1 cellular context compared by ENCODE assay signal in the genomic region with DNA sequence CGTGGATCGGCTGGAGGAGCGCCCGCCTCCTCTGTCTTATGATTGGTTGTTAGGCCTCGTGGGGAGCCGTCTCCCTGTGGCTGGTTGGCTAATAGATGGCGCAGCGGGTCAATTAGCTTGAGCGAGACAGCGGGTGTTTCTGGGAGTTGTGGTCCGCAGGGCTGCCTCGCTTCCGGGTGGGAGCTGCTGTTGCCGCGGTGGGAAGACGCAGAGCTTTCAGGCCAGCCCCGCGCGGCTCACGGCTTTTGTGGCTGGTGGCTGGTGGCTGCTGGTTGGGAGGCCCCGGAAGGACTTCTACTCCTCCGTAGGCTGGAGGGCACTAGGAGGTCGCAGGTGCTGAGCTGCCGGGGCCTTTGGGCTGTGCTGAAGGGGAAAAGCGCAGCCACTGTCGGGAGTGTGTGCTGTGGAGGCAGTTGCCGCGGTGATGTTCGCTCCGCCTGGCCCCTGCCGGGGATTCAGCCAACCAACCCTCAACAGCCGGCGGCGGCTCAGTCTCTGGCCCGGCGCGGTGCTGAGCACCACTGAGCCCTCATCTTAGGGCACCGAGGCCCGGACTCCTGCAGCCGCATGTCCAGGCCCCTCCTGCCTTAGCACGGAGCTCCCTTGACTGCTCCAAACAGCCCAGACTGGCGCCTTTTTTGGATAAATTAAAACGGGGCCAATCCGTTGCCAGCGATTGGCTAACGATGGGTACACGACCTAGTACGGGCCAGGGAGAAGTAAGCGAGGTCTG.
A peak's percentile ranks its signal among the peaks of the same experiment; 100 is the strongest.
TF ChIP-seq lines count a peak whose summit lies in the region.

No MANE protein-coding gene starts in this region.

TF ChIP-seq in HepG2, 621 proteins besides CTCF, POLR2A, EP300 and RAD21 (continued from another document and continues in another):
- TF ChIP-seq PBX2 (CRISPR knock-in tag; IDR thresholded peaks at IDR 0.05) (peak; percentile 84), ZNF432 (CRISPR knock-in tag; IDR thresholded peaks at IDR 0.05; ENCODE audit: borderline replicate concordance) (no peak), ZNF512B (CRISPR knock-in tag; IDR thresholded peaks at IDR 0.05; ENCODE audit: borderline replicate concordance) (no peak), ISL2 (CRISPR knock-in tag; IDR thresholded peaks at IDR 0.05) (0 out of 2 replicates have a peak, but pooled peaks have one; percentile 21), REPIN1 (CRISPR knock-in tag; IDR thresholded peaks at IDR 0.05; ENCODE audit: borderline replicate concordance, low read depth) (no peak), ZNF124 (CRISPR knock-in tag; IDR thresholded peaks at IDR 0.05) (0 out of 2 replicates have a peak, but pooled peaks have one; percentile 12), ELF1 (CRISPR knock-in tag; IDR thresholded peaks at IDR 0.05) (peak; percentile 98), ZNF792 (CRISPR knock-in tag; IDR thresholded peaks at IDR 0.05) (0 out of 2 replicates have a peak, but pooled peaks have one; percentile 4), ZBTB7B (CRISPR knock-in tag; IDR thresholded peaks at IDR 0.05) (peak; percentile 72; the same call in 1 of the 2 replicates), RBFOX2 (IDR thresholded peaks at IDR 0.05; ENCODE audit: low read depth, low read length) (0 out of 2 replicates have a peak, but pooled peaks have one; percentile 5), ZFY (CRISPR knock-in tag; IDR thresholded peaks at IDR 0.05) (no peak), ETV6 (CRISPR knock-in tag; conservative IDR thresholded peaks at IDR 0.05) (no peak), TEF (CRISPR knock-in tag; IDR thresholded peaks at IDR 0.05) (no peak), BRD4 (CRISPR knock-in tag; IDR thresholded peaks at IDR 0.05) (peak; percentile 46; the same call in 1 of the 2 replicates), FOXM1 (CRISPR knock-in tag; IDR thresholded peaks at IDR 0.05) (0 out of 2 replicates have a peak, but pooled peaks have one; percentile 45), MED13 (CRISPR knock-in tag; IDR thresholded peaks at IDR 0.05) (0 out of 2 replicates have a peak, but pooled peaks have one; percentile 35), KMT2B (CRISPR knock-in tag; IDR thresholded peaks at IDR 0.05) (0 out of 2 replicates have a peak, but pooled peaks have one; percentile 8), GFI1 (CRISPR knock-in tag; IDR thresholded peaks at IDR 0.05; ENCODE audit: borderline replicate concordance) (no peak), MXI1 (IDR thresholded peaks at IDR 0.05; ENCODE audit: borderline replicate concordance, low read depth, low read length) (peak; percentile 13; the same call in 1 of the 3 replicates), ZNF709 (CRISPR knock-in tag; IDR thresholded peaks at IDR 0.05) (no peak), ELF3 (CRISPR knock-in tag; IDR thresholded peaks at IDR 0.05) (peak; percentile 67), CAMTA2 (CRISPR knock-in tag; IDR thresholded peaks at IDR 0.05; ENCODE audit: borderline replicate concordance) (0 out of 2 replicates have a peak, but pooled peaks have one; percentile 66), RERE (CRISPR knock-in tag; IDR thresholded peaks at IDR 0.05; ENCODE audit: low read depth) (no peak), ZFP91 (CRISPR knock-in tag; IDR thresholded peaks at IDR 0.05; ENCODE audit: borderline replicate concordance) (peak; percentile 5; the same call in 1 of the 2 replicates), ZNF143 (CRISPR knock-in tag; IDR thresholded peaks at IDR 0.05) (peak; percentile 94), ZFP90 (CRISPR knock-in tag; IDR thresholded peaks at IDR 0.05; ENCODE audit: borderline replicate concordance) (0 out of 2 replicates have a peak, but pooled peaks have one; percentile 46), ELF4 (CRISPR knock-in tag; IDR thresholded peaks at IDR 0.05; ENCODE audit: borderline replicate concordance) (peak; percentile 70; the same call in 1 of the 2 replicates), ARNT2 (CRISPR knock-in tag; IDR thresholded peaks at IDR 0.05; ENCODE audit: low read depth) (0 out of 2 replicates have a peak, but pooled peaks have one; percentile 13), ZNF333 (CRISPR knock-in tag; IDR thresholded peaks at IDR 0.05; ENCODE audit: borderline replicate concordance) (peak; percentile 69; the same call in 1 of the 2 replicates), RFXAP (CRISPR knock-in tag; IDR thresholded peaks at IDR 0.05; ENCODE audit: borderline replicate concordance) (0 out of 2 replicates have a peak, but pooled peaks have one; percentile 31), MEIS1 (CRISPR knock-in tag; IDR thresholded peaks at IDR 0.05; ENCODE audit: borderline replicate concordance) (peak; percentile 25; the same call in 1 of the 2 replicates), CREBL2 (CRISPR knock-in tag; IDR thresholded peaks at IDR 0.05; ENCODE audit: borderline replicate concordance) (no peak), HOXA3 (CRISPR knock-in tag; IDR thresholded peaks at IDR 0.05) (peak; percentile 55), ATF7-NPFF (CRISPR knock-in tag; IDR thresholded peaks at IDR 0.05; ENCODE audit: low read depth) (0 out of 2 replicates have a peak, but pooled peaks have one; percentile 37), NBN (conservative IDR thresholded peaks at IDR 0.05) (no peak)
- TF ChIP-seq, protein P1, sequence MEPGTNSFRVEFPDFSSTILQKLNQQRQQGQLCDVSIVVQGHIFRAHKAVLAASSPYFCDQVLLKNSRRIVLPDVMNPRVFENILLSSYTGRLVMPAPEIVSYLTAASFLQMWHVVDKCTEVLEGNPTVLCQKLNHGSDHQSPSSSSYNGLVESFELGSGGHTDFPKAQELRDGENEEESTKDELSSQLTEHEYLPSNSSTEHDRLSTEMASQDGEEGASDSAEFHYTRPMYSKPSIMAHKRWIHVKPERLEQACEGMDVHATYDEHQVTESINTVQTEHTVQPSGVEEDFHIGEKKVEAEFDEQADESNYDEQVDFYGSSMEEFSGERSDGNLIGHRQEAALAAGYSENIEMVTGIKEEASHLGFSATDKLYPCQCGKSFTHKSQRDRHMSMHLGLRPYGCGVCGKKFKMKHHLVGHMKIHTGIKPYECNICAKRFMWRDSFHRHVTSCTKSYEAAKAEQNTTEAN (CRISPR knock-in tag; conservative IDR thresholded peaks at IDR 0.05), result peak; percentile 81; the same call in 1 of the 2 replicates
- TF ChIP-seq, protein P2, sequence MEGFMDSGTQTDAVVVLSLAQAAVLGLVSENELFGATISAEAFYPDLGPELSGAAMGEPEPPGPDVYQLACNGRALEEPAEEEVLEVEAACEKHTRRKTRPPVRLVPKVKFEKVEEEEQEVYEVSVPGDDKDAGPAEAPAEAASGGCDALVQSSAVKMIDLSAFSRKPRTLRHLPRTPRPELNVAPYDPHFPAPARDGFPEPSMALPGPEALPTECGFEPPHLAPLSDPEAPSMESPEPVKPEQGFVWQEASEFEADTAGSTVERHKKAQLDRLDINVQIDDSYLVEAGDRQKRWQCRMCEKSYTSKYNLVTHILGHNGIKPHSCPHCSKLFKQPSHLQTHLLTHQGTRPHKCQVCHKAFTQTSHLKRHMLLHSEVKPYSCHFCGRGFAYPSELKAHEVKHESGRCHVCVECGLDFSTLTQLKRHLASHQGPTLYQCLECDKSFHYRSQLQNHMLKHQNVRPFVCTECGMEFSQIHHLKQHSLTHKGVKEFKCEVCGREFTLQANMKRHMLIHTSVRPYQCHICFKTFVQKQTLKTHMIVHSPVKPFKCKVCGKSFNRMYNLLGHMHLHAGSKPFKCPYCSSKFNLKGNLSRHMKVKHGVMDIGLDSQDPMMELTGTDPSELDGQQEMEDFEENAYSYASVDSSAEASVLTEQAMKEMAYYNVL (CRISPR knock-in tag; IDR thresholded peaks at IDR 0.05; ENCODE audit: borderline replicate concordance), result no peak
- TF ChIP-seq, protein P3, sequence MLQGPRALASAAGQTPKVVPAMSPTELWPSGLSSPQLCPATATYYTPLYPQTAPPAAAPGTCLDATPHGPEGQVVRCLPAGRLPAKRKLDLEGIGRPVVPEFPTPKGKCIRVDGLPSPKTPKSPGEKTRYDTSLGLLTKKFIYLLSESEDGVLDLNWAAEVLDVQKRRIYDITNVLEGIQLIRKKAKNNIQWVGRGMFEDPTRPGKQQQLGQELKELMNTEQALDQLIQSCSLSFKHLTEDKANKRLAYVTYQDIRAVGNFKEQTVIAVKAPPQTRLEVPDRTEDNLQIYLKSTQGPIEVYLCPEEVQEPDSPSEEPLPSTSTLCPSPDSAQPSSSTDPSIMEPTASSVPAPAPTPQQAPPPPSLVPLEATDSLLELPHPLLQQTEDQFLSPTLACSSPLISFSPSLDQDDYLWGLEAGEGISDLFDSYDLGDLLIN (CRISPR knock-in tag; IDR thresholded peaks at IDR 0.05; ENCODE audit: borderline replicate concordance), result 0 out of 2 replicates have a peak, but pooled peaks have one; percentile 19
- TF ChIP-seq, protein P4, sequence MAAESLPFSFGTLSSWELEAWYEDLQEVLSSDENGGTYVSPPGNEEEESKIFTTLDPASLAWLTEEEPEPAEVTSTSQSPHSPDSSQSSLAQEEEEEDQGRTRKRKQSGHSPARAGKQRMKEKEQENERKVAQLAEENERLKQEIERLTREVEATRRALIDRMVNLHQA (CRISPR knock-in tag; IDR thresholded peaks at IDR 0.05), result no peak
